In the genomic region with DNA sequence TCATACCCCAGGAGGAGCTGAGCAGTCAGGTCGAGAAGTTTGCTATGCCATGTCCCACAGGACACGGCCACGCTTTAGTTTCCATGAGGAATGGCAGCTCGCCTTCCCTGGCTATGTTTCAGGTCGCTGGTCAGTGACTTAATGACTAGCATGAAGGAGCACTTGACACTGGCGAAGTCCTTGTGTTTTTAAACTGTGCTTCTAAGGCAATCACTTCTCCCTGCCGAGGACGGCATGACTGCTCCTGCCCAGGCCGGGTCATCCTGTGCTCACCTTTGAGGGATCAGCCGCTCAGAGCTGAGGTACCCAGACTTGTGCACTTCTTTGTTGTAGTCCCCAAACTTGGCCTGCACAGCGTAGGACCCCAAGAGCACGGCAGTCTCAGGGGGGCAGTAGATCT, we compare ENCODE assay signal across 1 cellular context.
TF ChIP-seq lines count a peak whose summit lies in the region.

No MANE protein-coding gene starts in this region.

TF ChIP-seq in GM23338, 12 proteins besides CTCF, POLR2A, EP300 and RAD21 (continued from another document):
- TF ChIP-seq ZNF462 (CRISPR knock-in tag; IDR thresholded peaks at IDR 0.05) (no peak), ETS1 (IDR thresholded peaks at IDR 0.05) (no peak), REST (IDR thresholded peaks at IDR 0.05; ENCODE audit: unreplicated experiment) (no peak), EZH2 (IDR thresholded peaks at IDR 0.05; ENCODE audit: low read depth, unreplicated experiment) (no peak), POLR2AphosphoS5 (IDR thresholded peaks at IDR 0.05; ENCODE audit: low read depth) (no peak), ZNF331 (CRISPR knock-in tag; IDR thresholded peaks at IDR 0.05; ENCODE audit: low read depth) (no peak), ZNF114 (CRISPR knock-in tag; IDR thresholded peaks at IDR 0.05) (no peak), STAT1 (IDR thresholded peaks at IDR 0.05; ENCODE audit: unreplicated experiment) (no peak), JUNB (IDR thresholded peaks at IDR 0.05; ENCODE audit: unreplicated experiment) (no peak)
